8 cellular contexts compared by ENCODE assay signal in the genomic region with DNA sequence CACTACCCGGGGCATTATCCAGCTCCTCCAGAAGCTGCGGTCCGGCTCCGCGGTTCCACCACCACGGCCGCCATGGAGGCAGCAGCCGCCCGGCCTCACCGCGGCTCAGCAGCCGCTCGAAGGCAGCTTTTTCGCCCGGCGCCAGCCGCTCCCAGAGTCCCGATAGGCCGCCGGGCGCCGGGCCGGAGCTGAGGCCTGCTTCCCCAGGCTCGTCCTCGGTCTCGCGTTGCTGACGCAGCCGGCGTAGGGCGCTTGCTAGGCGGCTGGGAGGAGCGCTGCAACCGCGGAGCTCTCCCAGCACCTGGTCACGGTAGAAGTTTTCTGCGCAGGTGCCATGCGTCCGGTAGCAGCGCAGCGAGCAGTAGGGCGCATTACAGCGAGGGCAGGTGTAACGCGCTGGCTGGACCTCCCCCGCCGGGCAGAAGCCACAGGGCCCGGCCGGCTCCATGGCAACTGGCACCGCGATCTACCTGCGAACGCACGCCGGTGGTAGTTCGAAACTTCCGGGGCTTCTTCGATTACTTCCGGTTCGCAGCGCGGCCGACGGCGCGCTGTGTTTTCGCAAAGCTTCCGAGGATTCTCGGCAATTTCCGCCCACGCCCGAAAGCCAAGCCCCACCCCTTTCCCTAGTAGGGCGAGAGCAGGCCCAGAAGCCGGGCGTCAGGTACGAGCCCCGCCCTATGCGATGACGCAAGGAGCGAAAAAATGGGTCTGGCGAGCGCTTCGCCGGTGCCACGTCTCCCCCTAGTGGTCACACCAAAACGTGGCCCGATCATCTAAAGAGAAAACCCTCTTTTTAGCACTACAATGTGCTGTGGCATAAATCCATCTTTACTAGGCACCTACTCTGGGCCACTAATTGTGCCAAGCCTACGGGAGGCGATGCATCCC. TPM values are rescaled to one million over a fixed set of nuclear protein-coding genes. Genes with fewer than 3 reads are reported as not detected.
DNase-seq lines count a peak whose midpoint lies in the region; ATAC-seq and TF ChIP-seq lines count a peak whose summit lies in the region.

TSS of gene ZNHIT2 (minus strand) at position 496 of the 891 bp plus-strand sequence. CDS start at position 448, 48 bp downstream.

- DNase-seq in NCI-H187 treated with DMSO at 0.1 percent for 48 hours (lab: John Stamatoyannopoulos, UW) (peak; percentile 88), ascending aorta (ENCODE audit: low spot score in 2 of 2) (peak; percentile 96 to 100), right atrium auricular region (ENCODE audit: low spot score) (peak; percentile 99), putamen (ENCODE audit: low spot score) (peak; percentile 99), aorta (peak; percentile 100)
- DNase-seq in T-helper 2 cell treated with Interferon-gamma antibody and Interleukin-4, amounts not matched to agents 5 μg/mL and 100 μg/mL, for 36 hours (ENCODE audit: low spot score): peak; percentile 100

- TF ChIP-seq CTCF in ascending aorta (IDR thresholded peaks at IDR 0.05) (peak; percentile 92 to 97 (median 93)), right atrium auricular region (IDR thresholded peaks at IDR 0.05) (peak; percentile 92 to 94)

- H3K27ac ChIP-seq in ascending aorta (peak within 1 kb of the TSS; percentile 71 to 93), right atrium auricular region (peak within 1 kb of the TSS; percentile 82 to 84), aorta (ENCODE audit: low read depth in 1 of 2, low read length in 2 of 2) (peak within 1 kb of the TSS in 1 of 2 donors; percentile 71)

- H3K27me3 Mint-ChIP-seq in T-helper 2 cell treated with Interferon-gamma antibody and Interleukin-4, amounts not matched to agents 5 μg/mL and 100 μg/mL, for 36 hours (ENCODE audit: low read depth): no peaks in the 10 kb centered on the region

- peak within 1 kb of the TSS; percentile 87 to 97 for H3K4me3 ChIP-seq in ascending aorta
- H3K4me3 ChIP-seq in right atrium auricular region: peak within 1 kb of the TSS; percentile 67 to 92
- peak within 1 kb of the TSS; percentile 70 to 80 for H3K4me3 ChIP-seq in aorta (ENCODE audit: low read length in 2 of 2)

- H3K27me3 ChIP-seq in ascending aorta (no peaks in the 10 kb centered on the region), right atrium auricular region (no peaks in the 10 kb centered on the region), aorta (ENCODE audit: control insufficient read depth in 1 of 2, insufficient read depth in 2 of 2, low read length in 1 of 2) (no peaks in the 10 kb centered on the region)

- intact Hi-C loops in ascending aorta (cut with DNase I): loop anchor here (1.0 to 10.0 kb wide), 5 partner anchors 21 to 263 kb away; partner anchors contain the start of genes ATG2A, CDCA5, VPS51 and ZFPL1
- intact Hi-C loops in aorta (cut with DNase I): loop anchor here (2.0 to 5.0 kb wide), 3 partner anchors 63 to 105 kb away; partner anchors contain the start of genes ARL2 (in 2 of the 2) and CAPN1 (in 1 of the 2)

- peak within 1 kb of the TSS; percentile 93 for H3K27ac Mint-ChIP-seq in T-helper 2 cell treated with Interferon-gamma antibody and Interleukin-4, amounts not matched to agents 5 μg/mL and 100 μg/mL, for 36 hours

- H3K4me1 ChIP-seq in ascending aorta (peaks cover 27 to 33% of the 10 kb centered on the region in 2 donors), right atrium auricular region (peaks cover 0 to 52% of the 10 kb centered on the region in 2 donors), aorta (ENCODE audit: control insufficient read depth in 1 of 2, insufficient read depth in 2 of 2, low read length in 2 of 2) (no peaks in the 10 kb centered on the region)

- peaks cover 41% of the 10 kb centered on the region for H3K4me1 Mint-ChIP-seq in T-helper 2 cell treated with Interferon-gamma antibody and Interleukin-4, amounts not matched to agents 5 μg/mL and 100 μg/mL, for 36 hours (ENCODE audit: low read depth)

- H3K36me3 ChIP-seq in ascending aorta (peaks cover 16 to 43% of the 10 kb centered on the region in 2 donors), right atrium auricular region (peaks cover 34% of the 10 kb centered on the region), aorta (ENCODE audit: control insufficient read depth in 1 of 2, insufficient read depth in 2 of 2, low read length in 1 of 2) (no peaks in the 10 kb centered on the region)

- H3K36me3 Mint-ChIP-seq in T-helper 2 cell treated with Interferon-gamma antibody and Interleukin-4, amounts not matched to agents 5 μg/mL and 100 μg/mL, for 36 hours (ENCODE audit: low read depth): peaks cover 39% of the 10 kb centered on the region

- no peaks in the 10 kb centered on the region for H3K9me3 Mint-ChIP-seq in T-helper 2 cell treated with Interferon-gamma antibody and Interleukin-4, amounts not matched to agents 5 μg/mL and 100 μg/mL, for 36 hours

- WGBS in aorta, 2 donors: 0% methylated on average over 87 to 89 of the region's 89 CpGs

- no peaks in the 10 kb centered on the region for H3K9me3 ChIP-seq in ascending aorta
- no peaks in the 10 kb centered on the region for H3K9me3 ChIP-seq in right atrium auricular region
- H3K9me3 ChIP-seq in aorta (ENCODE audit: control insufficient read depth, low read length): no peaks in the 10 kb centered on the region

- H3K4me3 Mint-ChIP-seq in T-helper 2 cell treated with Interferon-gamma antibody and Interleukin-4, amounts not matched to agents 5 μg/mL and 100 μg/mL, for 36 hours: peak within 1 kb of the TSS; percentile 88

- ATAC-seq in GM18499 (IDR thresholded peaks at IDR 0.05; ENCODE audit: insufficient read depth, unreplicated experiment) (peak; percentile 25), HG02943 (IDR thresholded peaks at IDR 0.05; ENCODE audit: low read depth, unreplicated experiment) (peak; percentile 57), aorta (ENCODE audit: low FRiP score) (peak; percentile 93)

RNA-seq across cellular contexts. Expression of gene ZNHIT2, which starts in this region (rescaled TPM):
- total RNA-seq in ascending aorta (35.3 TPM), right atrium auricular region (10 to 100 TPM in 1 of 2 donors, 1 to 10 TPM in 1; 8.7 to 12.0 TPM), aorta (1 to 10 TPM; 4.1 to 7.5 TPM)
- 10 to 100 TPM in 1 of 2 donors, 1 to 10 TPM in 1; 3.4 to 12.9 TPM for polyA plus RNA-seq in aorta

Comparison
In these comparisons a context has a peak if more than half of its experiments do, and no peak if none do; other contexts are left out.
1. ATAC-seq: peak in every context shown above with its lines; median percentile 93 in aorta; 57 in HG02943; 25 in GM18499.